In genomic region chr6:39565948-39566347, GRCh38 we compare ENCODE assay signal across 1 cellular context.
TF ChIP-seq lines count a peak whose summit lies in the region.

No MANE protein-coding gene starts in this region.

TF ChIP-seq in GM12878, 131 proteins besides CTCF, POLR2A, EP300 and RAD21 (continued from another document):
- TF ChIP-seq REST (IDR thresholded peaks at IDR 0.05; ENCODE audit: low read depth, low read length): no peak
- no peak for TF ChIP-seq MAX (IDR thresholded peaks at IDR 0.05; ENCODE audit: low read depth, low read length)
